In genomic region chr4:70943115-70943514, GRCh38 we compare ENCODE assay signal across 13 cellular contexts. TPM values are rescaled to one million over a fixed set of nuclear protein-coding genes. Genes with fewer than 3 reads are reported as not detected.
DNase-seq lines count a peak whose midpoint lies in the region; ATAC-seq and TF ChIP-seq lines count a peak whose summit lies in the region.
"Had no signal": no experiment of that assay in that cellular context is flagged by ENCODE, and none has a peak within 500 bp of the region (broad histone marks: within the 10 kb centered on the region; RNA-seq: fewer than 3 reads in every experiment).

No MANE protein-coding gene starts in this region.

- H3K9ac ChIP-seq in neuronal stem cell (ENCODE audit: low read depth, low read length, poor library complexity): no peak overlapping the region

- no peak overlapping the region for H3K23ac ChIP-seq in neuronal stem cell (ENCODE audit: low read depth, low read length, poor library complexity)

- no peak overlapping the region for H3K18ac ChIP-seq in neuronal stem cell (ENCODE audit: low read length)

- DNase-seq in GM10266 (ENCODE audit: extremely low spot score): peak; percentile 19
- peak; percentile 59 for DNase-seq in OCI-M1 (lab: John Stamatoyannopoulos, UW)
- DNase-seq in glutamatergic neuron: no peak
- DNase-seq in neuronal stem cell (ENCODE audit: low spot score): no peak
- DNase-seq in NCI-H1092 treated with DMSO at 0.1 percent for 48 hours (lab: John Stamatoyannopoulos, UW): no peak
- DNase-seq: colonic mucosa, head of caudate nucleus, stomach had no signal

- H3K4me2 ChIP-seq in neuronal stem cell (ENCODE audit: insufficient read depth, low read length, poor library complexity, severe bottlenecking): no peak overlapping the region

- TF ChIP-seq CTCF in GM10266 (IDR thresholded peaks at IDR 0.05; ENCODE audit: control insufficient read depth, insufficient read depth, low read depth, missing control alignments): no peak
- TF ChIP-seq CTCF in glutamatergic neuron (IDR thresholded peaks at IDR 0.05; ENCODE audit: partially characterized antibody, unreplicated experiment): no peak

- no peak overlapping the region for H2AFZ ChIP-seq in neuronal stem cell (ENCODE audit: low read length)

- no peak overlapping the region for H3K4me3 Mint-ChIP-seq in glutamatergic neuron (ENCODE audit: unreplicated experiment)
- H3K4me3 Mint-ChIP-seq: activated T-helper 17 cell treated with anti-CD3 and anti-CD28 coated beads, Interleukin-2, amount 50 U/mL, for 72 hours; T-helper 2 cell treated with Interferon-gamma antibody and Interleukin-4, amounts not matched to agents 5 μg/mL and 100 μg/mL, for 36 hours had no signal

- H3K36me3 ChIP-seq in neuronal stem cell (replicated peaks in 1 of 2; ENCODE audit: control insufficient read depth in 2 of 2, insufficient read depth in 2 of 2, low read length in 2 of 2): peaks cover 0 to 33% of the 10 kb centered on the region in 2 donors
- H3K36me3 ChIP-seq: colonic mucosa, stomach had no signal

- no peak overlapping the region for H2AK5ac ChIP-seq in neuronal stem cell (ENCODE audit: low read depth, low read length)

- H3K27me3 Mint-ChIP-seq in glutamatergic neuron (ENCODE audit: unreplicated experiment): no peaks in the 10 kb centered on the region
- H3K27me3 Mint-ChIP-seq: activated T-helper 17 cell treated with anti-CD3 and anti-CD28 coated beads, Interleukin-2, amount 50 U/mL, for 72 hours had no signal

- no peak overlapping the region for H2BK5ac ChIP-seq in neuronal stem cell (ENCODE audit: low read length)

- H3K4me1 ChIP-seq in neuronal stem cell (ENCODE audit: control insufficient read depth in 2 of 2, insufficient read depth in 1 of 2, low read depth in 1 of 2, low read length in 2 of 2): no peaks in the 10 kb centered on the region
- H3K4me1 ChIP-seq: colonic mucosa had no signal

- H3K14ac ChIP-seq in neuronal stem cell (ENCODE audit: low read length): no peak overlapping the region

- H3K27ac ChIP-seq in neuronal stem cell (replicated peaks; ENCODE audit: low read length): no peak overlapping the region
- H3K27ac ChIP-seq: colonic mucosa, stomach had no signal

- H3K27ac Mint-ChIP-seq in glutamatergic neuron (ENCODE audit: unreplicated experiment): no peak overlapping the region
- H3K27ac Mint-ChIP-seq: activated T-helper 17 cell treated with anti-CD3 and anti-CD28 coated beads, Interleukin-2, amount 50 U/mL, for 72 hours; T-helper 2 cell treated with Interferon-gamma antibody and Interleukin-4, amounts not matched to agents 5 μg/mL and 100 μg/mL, for 36 hours had no signal

- H3K4ac ChIP-seq in neuronal stem cell (ENCODE audit: low read length): no peak overlapping the region

- no peak overlapping the region for H4K8ac ChIP-seq in neuronal stem cell (ENCODE audit: low read depth, low read length)

- H3K79me1 ChIP-seq in neuronal stem cell (ENCODE audit: low read depth, low read length): peaks cover 6% of the 10 kb centered on the region

- no peaks in the 10 kb centered on the region for H3K9me3 Mint-ChIP-seq in glutamatergic neuron (ENCODE audit: unreplicated experiment)
- H3K9me3 Mint-ChIP-seq: activated T-helper 17 cell treated with anti-CD3 and anti-CD28 coated beads, Interleukin-2, amount 50 U/mL, for 72 hours had no signal

- H4K91ac ChIP-seq in neuronal stem cell (ENCODE audit: low read depth, low read length, poor library complexity): no peak overlapping the region

- no peaks in the 10 kb centered on the region for H3K27me3 ChIP-seq in neuronal stem cell (ENCODE audit: control insufficient read depth in 3 of 3, insufficient read depth in 3 of 3, low read depth in 1 of 3, low read length in 3 of 3)
- H3K27me3 ChIP-seq: colonic mucosa, stomach had no signal

- H3K4me3 ChIP-seq in neuronal stem cell (ENCODE audit: low read length in 2 of 2): no peak overlapping the region
- H3K4me3 ChIP-seq: colonic mucosa, stomach had no signal

- no peak overlapping the region for H2BK15ac ChIP-seq in neuronal stem cell (ENCODE audit: low read length)

- ATAC-seq in GM21367 (IDR thresholded peaks at IDR 0.05; ENCODE audit: unreplicated experiment) (peak; percentile 83), HG03135 (IDR thresholded peaks at IDR 0.05; ENCODE audit: unreplicated experiment) (peak; percentile 67), GM21528 (IDR thresholded peaks at IDR 0.05; ENCODE audit: low FRiP score, unreplicated experiment) (no peak)
- ATAC-seq: activated T-helper 17 cell treated with anti-CD3 and anti-CD28 coated beads, Interleukin-2, amount 50 U/mL, for 72 hours had no signal

- H3K36me3 Mint-ChIP-seq in glutamatergic neuron (ENCODE audit: unreplicated experiment): no peaks in the 10 kb centered on the region

- no peaks in the 10 kb centered on the region for H3K4me1 Mint-ChIP-seq in glutamatergic neuron (ENCODE audit: low read depth, unreplicated experiment)
- H3K4me1 Mint-ChIP-seq: activated T-helper 17 cell treated with anti-CD3 and anti-CD28 coated beads, Interleukin-2, amount 50 U/mL, for 72 hours had no signal

- peaks cover 0 to 32% of the 10 kb centered on the region in 2 donors for H3K9me3 ChIP-seq in neuronal stem cell (replicated peaks in 1 of 2; ENCODE audit: control insufficient read depth in 2 of 2, insufficient read depth in 1 of 2, low read depth in 1 of 2, low read length in 2 of 2)
- H3K9me3 ChIP-seq: colonic mucosa, stomach had no signal

- H2BK12ac ChIP-seq in neuronal stem cell (ENCODE audit: low read length): no peak overlapping the region

- no peak overlapping the region for H2BK120ac ChIP-seq in neuronal stem cell (ENCODE audit: low read depth, low read length)

RNA-seq across cellular contexts. Expression of gene MOB1B, which starts 40.9 kb away (rescaled TPM):
- total RNA-seq in glutamatergic neuron (ENCODE audit: unreplicated experiment): 24.6 TPM
- 15.8 TPM for polyA plus RNA-seq in neuronal stem cell (2013, experiment 1 of 2)
- 17.0 TPM for polyA plus RNA-seq in neuronal stem cell (2013, experiment 2 of 2)

RNA-seq across cellular contexts. Expression of gene DCK, which starts 50.3 kb away (rescaled TPM):
- 10.8 TPM for total RNA-seq in glutamatergic neuron (ENCODE audit: unreplicated experiment)
- 18.1 TPM for polyA plus RNA-seq in neuronal stem cell (2013, experiment 1 of 2)
- 18.0 TPM for polyA plus RNA-seq in neuronal stem cell (2013, experiment 2 of 2)

Comparison
In these comparisons a context has a peak if more than half of its experiments do, and no peak if none do; other contexts are left out.
1. DNase-seq: peak in GM10266 (single experiment) and OCI-M1 (single experiment); none in glutamatergic neuron (single experiment), neuronal stem cell (single experiment) and NCI-H1092 treated with DMSO at 0.1 percent for 48 hours (single experiment).